In the genomic region with DNA sequence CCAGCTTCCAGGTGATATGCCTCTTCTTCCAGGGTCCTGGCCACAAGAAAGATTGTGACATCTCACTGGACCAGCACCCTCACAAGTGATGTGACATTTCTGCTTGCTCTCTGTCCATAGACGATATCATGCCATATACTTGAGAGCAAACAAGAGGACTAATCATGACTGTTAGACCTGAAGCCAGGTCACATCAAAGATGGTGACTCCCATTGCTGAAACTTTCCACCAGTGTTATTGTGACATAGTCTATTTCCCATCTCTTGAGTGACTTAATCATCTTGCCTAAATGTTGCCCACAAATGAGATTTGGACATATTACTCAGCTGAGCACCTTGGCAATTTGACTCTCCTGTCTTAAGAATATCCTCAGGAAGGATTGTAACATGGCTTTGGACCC, we compare ENCODE assay signal across 13 cellular contexts. TPM values are rescaled to one million over a fixed set of nuclear protein-coding genes. Genes with fewer than 3 reads are reported as not detected.
"Had no signal": no experiment of that assay in that cellular context is flagged by ENCODE, and none has a peak within 500 bp of the region (broad histone marks: within the 10 kb centered on the region; RNA-seq: fewer than 3 reads in every experiment).

No MANE protein-coding gene starts in this region.

RNA-seq across cellular contexts. Expression of gene BPY2, which starts 22.3 kb away (rescaled TPM):
- total RNA-seq: stomach, subcutaneous adipose tissue, temporal lobe, thoracic aorta, thyroid gland, tibial nerve, transverse colon, upper lobe of left lung, upper lobe of right lung, ureter, urinary bladder, uterus, vagina had no signal
